Comparison of ENCODE assay signal across 8 cellular contexts in genomic region chr9:68357119-68357714, GRCh38. TPM values are rescaled to one million over a fixed set of nuclear protein-coding genes. Genes with fewer than 3 reads are reported as not detected.
DNase-seq lines count a peak whose midpoint lies in the region; ATAC-seq, FAIRE-seq and TF ChIP-seq lines count a peak whose summit lies in the region.
"Not testable (repeated sequence)": the region's sequence is repeated elsewhere in the genome, so short reads cannot be mapped to it uniquely, and the experiment has no call there.
"Had no signal": no experiment of that assay in that cellular context is flagged by ENCODE, and none has a peak within 500 bp of the region (broad histone marks: within the 10 kb centered on the region; RNA-seq: fewer than 3 reads in every experiment).

No MANE protein-coding gene starts in this region.

- H3K27me3 ChIP-seq in MM.1S (replicated peaks; ENCODE audit: insufficient read depth, low read length); fibroblast of lung (ENCODE audit: control insufficient read depth, insufficient read depth, low read length); keratinocyte (ENCODE audit: control insufficient read depth, extremely low read depth, insufficient read depth, low read length); skeletal muscle tissue (ENCODE audit: control insufficient read depth in 3 of 3, insufficient read depth in 3 of 3, low read length in 3 of 3): not testable (repeated sequence)

- ATAC-seq in GM19023 (IDR thresholded peaks at IDR 0.05; ENCODE audit: unreplicated experiment): peak; percentile 35

- H3K27ac Mint-ChIP-seq in brain: peak overlapping the region in 3 of 5 experiments; percentile 41 to 91 (median 48)
- H3K27ac Mint-ChIP-seq in nephron progenitor cell: not testable (repeated sequence)

- H3K4me3 Mint-ChIP-seq in brain (peak overlapping the region; percentile 66 to 94 (median 84)), nephron progenitor cell (peak overlapping the region; percentile 86)

- not testable (repeated sequence) for H3K9me2 ChIP-seq in MM.1S (replicated peaks; ENCODE audit: insufficient read depth, low read length)

- H3K9me3 Mint-ChIP-seq in brain, nephron progenitor cell: not testable (repeated sequence)

- H3K79me2 ChIP-seq in MM.1S (ENCODE audit: low read length); fibroblast of lung (ENCODE audit: control insufficient read depth, insufficient read depth, low read length); keratinocyte (ENCODE audit: control insufficient read depth, insufficient read depth, low read length): not testable (repeated sequence)

- not testable (repeated sequence) for H3K27ac ChIP-seq in MM.1S (ENCODE audit: low read length); keratinocyte (ENCODE audit: control insufficient read depth, insufficient read depth, low read length)
- H3K27ac ChIP-seq in fibroblast of lung (ENCODE audit: insufficient read depth, low read length): peak overlapping the region; percentile 74
- H3K27ac ChIP-seq in skeletal muscle tissue (ENCODE audit: low read depth, low read length): peak overlapping the region; percentile 83

- DNase-seq in MM.1S; fibroblast of lung (ENCODE audit: low read depth in 2 of 2); keratinocyte (ENCODE audit: low read depth, low spot score): not testable (repeated sequence)
- peak; percentile 30 for DNase-seq in nephron progenitor cell

- not testable (repeated sequence) for H3K4me1 ChIP-seq in MM.1S (ENCODE audit: low read length); fibroblast of lung (ENCODE audit: control insufficient read depth, extremely low read depth, insufficient read depth, low read length); keratinocyte (ENCODE audit: control insufficient read depth, extremely low read depth, insufficient read depth, low read length); skeletal muscle tissue (ENCODE audit: control insufficient read depth in 3 of 3, insufficient read depth in 3 of 3, low read length in 3 of 3)

- not testable (repeated sequence) for H3K9me3 ChIP-seq in MM.1S (replicated peaks; ENCODE audit: insufficient read depth, low read length); fibroblast of lung (ENCODE audit: control insufficient read depth, insufficient read depth, low read depth, low read length); keratinocyte (ENCODE audit: control insufficient read depth, low read depth, low read length); skeletal muscle tissue (ENCODE audit: control insufficient read depth in 3 of 3, low read length in 3 of 3)

- not testable (repeated sequence) for H4K20me1 ChIP-seq in MM.1S (ENCODE audit: insufficient read depth, low read length); fibroblast of lung (ENCODE audit: control insufficient read depth, extremely low read depth, insufficient read depth, low read length); keratinocyte (ENCODE audit: control insufficient read depth, extremely low read depth, insufficient read depth, low read length)

- not testable (repeated sequence) for H3K9ac ChIP-seq in MM.1S (ENCODE audit: low read length); keratinocyte (ENCODE audit: control insufficient read depth, extremely low read depth, insufficient read depth, low read length)
- H3K9ac ChIP-seq in fibroblast of lung (ENCODE audit: insufficient read depth, low read length) (peak overlapping the region; percentile 53), skeletal muscle tissue (ENCODE audit: low read depth in 1 of 3, low read length in 3 of 3) (peak overlapping the region in 2 of 3 donors; percentile 70 to 81)

- H2AFZ ChIP-seq in MM.1S (ENCODE audit: low read length): 0 out of 2 replicates have a peak overlapping the region, but pooled peaks have one; percentile 75
- H2AFZ ChIP-seq in fibroblast of lung (ENCODE audit: low read length); keratinocyte (ENCODE audit: control insufficient read depth, low read length): not testable (repeated sequence)

- not testable (repeated sequence) for H3K9me1 ChIP-seq in keratinocyte (ENCODE audit: control insufficient read depth, extremely low read depth, insufficient read depth, low read length)

- H3K4me1 Mint-ChIP-seq in brain: not testable (repeated sequence)
- peaks cover 11% of the 10 kb centered on the region for H3K4me1 Mint-ChIP-seq in nephron progenitor cell

- H3F3A ChIP-seq in MM.1S (ENCODE audit: insufficient read depth, low read length): not testable (repeated sequence)

- H3K36me3 Mint-ChIP-seq in brain; nephron progenitor cell (ENCODE audit: low read depth): not testable (repeated sequence)

- H3K4me2 ChIP-seq in MM.1S (ENCODE audit: low read depth, low read length) (peak overlapping the region; percentile 63; the same call in 1 of the 2 replicates), keratinocyte (ENCODE audit: control insufficient read depth, extremely low read depth, insufficient read depth, low read depth, low read length) (peak overlapping the region; percentile 48)
- not testable (repeated sequence) for H3K4me2 ChIP-seq in fibroblast of lung (ENCODE audit: extremely low read depth, insufficient read depth, low read length)

- TF ChIP-seq CTCF in MM.1S (IDR thresholded peaks at IDR 0.05; ENCODE audit: low read length); brain (conservative IDR thresholded peaks at IDR 0.05); fibroblast of lung (conservative IDR thresholded peaks at IDR 0.05 in 1 of 2, IDR thresholded peaks at IDR 0.05 in 1 of 2; ENCODE audit: low read depth in 1 of 2, low read length in 2 of 2); keratinocyte (optimal IDR thresholded peaks at IDR 0.05 in 1 of 3, IDR thresholded peaks at IDR 0.05 in 1 of 3, conservative IDR thresholded peaks at IDR 0.05 in 1 of 3; ENCODE audit: extremely low read depth in 1 of 3, insufficient read depth in 2 of 3, low read length in 3 of 3); nephron progenitor cell (IDR thresholded peaks at IDR 0.05): not testable (repeated sequence)

- H3K4me3 ChIP-seq in MM.1S (ENCODE audit: low read length) (peak overlapping the region; percentile 65), fibroblast of lung (replicated peaks in 1 of 4; ENCODE audit: control extremely low read depth in 1 of 4, insufficient read depth in 1 of 4, low read depth in 3 of 4, low read length in 4 of 4) (peak overlapping the region in 3 of 4 experiments; percentile 49 to 61 (median 51)), keratinocyte (ENCODE audit: control insufficient read depth in 2 of 3, extremely low read depth in 1 of 3, insufficient read depth in 2 of 3, low read depth in 1 of 3, low read length in 3 of 3) (peak overlapping the region in 1 of 3 experiments; percentile 27), skeletal muscle tissue (ENCODE audit: low read length in 3 of 3) (peak overlapping the region; percentile 56 to 71 (median 68))

- not testable (repeated sequence) for FAIRE-seq in keratinocyte (lab: Jason Lieb, UNC)

- H3K27me3 Mint-ChIP-seq in brain (peaks cover 48% of the 10 kb centered on the region), nephron progenitor cell (ENCODE audit: low read depth, poor library complexity) (peaks cover 56% of the 10 kb centered on the region)

- not testable (repeated sequence) for H3K36me3 ChIP-seq in MM.1S (replicated peaks; ENCODE audit: insufficient read depth, low read length); fibroblast of lung (ENCODE audit: control insufficient read depth, insufficient read depth, low read length); keratinocyte (ENCODE audit: control insufficient read depth in 2 of 2, extremely low read depth in 1 of 2, insufficient read depth in 2 of 2, low read length in 2 of 2); skeletal muscle tissue (ENCODE audit: control insufficient read depth in 3 of 3, insufficient read depth in 3 of 3, low read length in 3 of 3)

- dilution Hi-C loops in keratinocyte (cut with MboI; ENCODE audit: extremely low pct_ligation_motif_present, low sequenced_read_pairs): not testable (repeated sequence)

RNA-seq across cellular contexts. Expression of gene PGM5, which starts 0.8 kb away (rescaled TPM):
- 2.4 TPM for polyA plus RNA-seq in brain (ENCODE audit: insufficient read depth, low read depth, low replicate concordance)
- total RNA-seq in fibroblast of lung: 37.5 and 113 TPM in 2 replicates
- polyA plus RNA-seq in fibroblast of lung: 42.6 and 65.7 TPM in 2 replicates
- polyA plus RNA-seq in fibroblast of lung (2012): 39.1 and 65.4 TPM in 2 replicates
- 62.4 and 117 TPM in 2 replicates for polyA minus RNA-seq in fibroblast of lung (ENCODE audit: low replicate concordance)
- polyA plus RNA-seq in keratinocyte: 0.18 TPM in 1 of 3 replicates, not detected in the others
- polyA plus RNA-seq in keratinocyte (2011; ENCODE audit: low read depth): not detected
- 0.02 TPM in 1 of 2 replicates, not detected in the other for polyA plus RNA-seq in keratinocyte (2011; cell fraction: cytosol; rRNA removed)
- polyA plus RNA-seq in keratinocyte (2011; cell fraction: nucleus; rRNA removed): 0.24 TPM in 1 of 2 replicates, not detected in the other
- not detected in 2 replicates for polyA plus RNA-seq in keratinocyte (2012; ENCODE audit: low replicate concordance)
- polyA minus RNA-seq in keratinocyte: 0.13 to 0.45 TPM (median 0.26 TPM) in 3 replicates
- polyA minus RNA-seq in keratinocyte (2011; cell fraction: cytosol; rRNA and poly(A)+ RNA removed): not detected
- not detected in 2 replicates for polyA minus RNA-seq in keratinocyte (2011; cell fraction: nucleus; rRNA and poly(A)+ RNA removed)
- 69.4 TPM for total RNA-seq in skeletal muscle tissue
- total RNA-seq: CD4-positive, alpha-beta memory T cell had no signal
- polyA plus RNA-seq: CD4-positive, alpha-beta memory T cell had no signal

RNA-seq across cellular contexts. Expression of gene FOXD4L3, which starts 54.5 kb away (rescaled TPM):
- polyA plus RNA-seq in brain (ENCODE audit: insufficient read depth, low read depth, low replicate concordance) (not detected), fibroblast of lung (not detected in 2 replicates), keratinocyte (not detected in 3 replicates)
- total RNA-seq in fibroblast of lung (under 0.01 TPM in 1 of 2 replicates, not detected in the other), skeletal muscle tissue (not detected)
- polyA plus RNA-seq in fibroblast of lung (2012): not detected in 2 replicates
- polyA minus RNA-seq in fibroblast of lung (ENCODE audit: low replicate concordance) (not detected in 2 replicates), keratinocyte (0.32 TPM in 1 of 3 replicates, not detected in the others)
- polyA plus RNA-seq in keratinocyte (2011; ENCODE audit: low read depth): not detected
- polyA plus RNA-seq in keratinocyte (2011; cell fraction: cytosol; rRNA removed): not detected in 2 replicates
- polyA plus RNA-seq in keratinocyte (2011; cell fraction: nucleus; rRNA removed): 0.25 and 0.45 TPM in 2 replicates
- 0.16 TPM in 1 of 2 replicates, not detected in the other for polyA plus RNA-seq in keratinocyte (2012; ENCODE audit: low replicate concordance)
- not detected for polyA minus RNA-seq in keratinocyte (2011; cell fraction: cytosol; rRNA and poly(A)+ RNA removed)
- 0.63 and 1.4 TPM in 2 replicates for polyA minus RNA-seq in keratinocyte (2011; cell fraction: nucleus; rRNA and poly(A)+ RNA removed)
- polyA plus RNA-seq: CD4-positive, alpha-beta memory T cell had no signal

Comparison
In these comparisons a context has a peak if more than half of its experiments do, and no peak if none do; other contexts are left out.
1. RNA of gene PGM5, which starts 0.8 kb away (polyA plus RNA-seq): 39.1 to 65.7 TPM in fibroblast of lung; 2.4 TPM in brain (single experiment) and 0.02 to 0.24 TPM in keratinocyte; every median in the first group is over 10 times any median in the second.